11 cellular contexts compared by ENCODE assay signal in genomic region chr12:53596920-53597363, GRCh38.
DNase-seq lines count a peak whose midpoint lies in the region; ATAC-seq and TF ChIP-seq lines count a peak whose summit lies in the region.
"Had no signal": no experiment of that assay in that cellular context is flagged by ENCODE, and none has a peak within 500 bp of the region (broad histone marks: within the 10 kb centered on the region; RNA-seq: fewer than 3 reads in every experiment).

No MANE protein-coding gene starts in this region.

- ATAC-seq in HG02678 (IDR thresholded peaks at IDR 0.05; ENCODE audit: unreplicated experiment), result no peak

- peak overlapping the region; percentile 38 for H3K27ac ChIP-seq in rectal smooth muscle tissue (ENCODE audit: low read depth, low read length)
- no peak overlapping the region for H3K27ac ChIP-seq in MM.1S (ENCODE audit: low read length)

- no peaks in the 10 kb centered on the region for H3K9me2 ChIP-seq in MM.1S (replicated peaks; ENCODE audit: insufficient read depth, low read length)

- no peak overlapping the region for H2AFZ ChIP-seq in MM.1S (ENCODE audit: low read length)

- H3K79me2 ChIP-seq in MM.1S (ENCODE audit: low read length), result no peaks in the 10 kb centered on the region; the same call in 1 of the 2 replicates

- no peaks in the 10 kb centered on the region for H3K27me3 ChIP-seq in adipocyte (replicated peaks; ENCODE audit: control insufficient read depth, insufficient read depth, low read length)
- no peaks in the 10 kb centered on the region for H3K27me3 ChIP-seq in rectal smooth muscle tissue (ENCODE audit: control insufficient read depth, insufficient read depth, low read length)
- H3K27me3 ChIP-seq in MM.1S (replicated peaks; ENCODE audit: insufficient read depth, low read length), result no peaks in the 10 kb centered on the region
- H3K27me3 ChIP-seq: upper lobe of left lung had no signal

- H4K20me1 ChIP-seq in MM.1S (ENCODE audit: insufficient read depth, low read length), result no peaks in the 10 kb centered on the region

- H3K9ac ChIP-seq in adipocyte (ENCODE audit: low read length), result no peak overlapping the region
- no peak overlapping the region for H3K9ac ChIP-seq in rectal smooth muscle tissue (ENCODE audit: low read length)
- no peak overlapping the region for H3K9ac ChIP-seq in MM.1S (ENCODE audit: low read length)

- no peak overlapping the region for H3K4me3 ChIP-seq in adipocyte (ENCODE audit: low read length)
- no peak overlapping the region for H3K4me3 ChIP-seq in foreskin fibroblast (ENCODE audit: low read depth in 1 of 2, low read length in 2 of 2)
- H3K4me3 ChIP-seq in rectal smooth muscle tissue (ENCODE audit: low read length), result no peak overlapping the region
- no peak overlapping the region for H3K4me3 ChIP-seq in MM.1S (ENCODE audit: low read length)
- H3K4me3 ChIP-seq: lower lobe of right lung, upper lobe of left lung had no signal

- no peak for TF ChIP-seq CTCF in foreskin fibroblast (IDR thresholded peaks at IDR 0.05; ENCODE audit: low read depth, low read length)
- TF ChIP-seq CTCF in MM.1S (IDR thresholded peaks at IDR 0.05; ENCODE audit: low read length), result no peak

- H3K36me3 ChIP-seq in adipocyte (ENCODE audit: control insufficient read depth, insufficient read depth, low read length, severe bottlenecking) (peaks cover 8% of the 10 kb centered on the region), rectal smooth muscle tissue (ENCODE audit: control insufficient read depth, insufficient read depth, low read length) (no peaks in the 10 kb centered on the region), MM.1S (replicated peaks; ENCODE audit: insufficient read depth, low read length) (no peaks in the 10 kb centered on the region)
- H3K36me3 ChIP-seq: lower lobe of right lung had no signal

- H3K9me3 ChIP-seq in adipocyte (ENCODE audit: control insufficient read depth, low read length) (no peaks in the 10 kb centered on the region), MM.1S (replicated peaks; ENCODE audit: insufficient read depth, low read length) (no peaks in the 10 kb centered on the region)
- H3K9me3 ChIP-seq: lower lobe of right lung, upper lobe of left lung had no signal

- H3K4me1 ChIP-seq in adipocyte (ENCODE audit: control insufficient read depth, insufficient read depth, low read length), result peaks cover 9% of the 10 kb centered on the region
- peaks cover 22% of the 10 kb centered on the region for H3K4me1 ChIP-seq in rectal smooth muscle tissue (ENCODE audit: control insufficient read depth, insufficient read depth, low read length)
- no peaks in the 10 kb centered on the region for H3K4me1 ChIP-seq in MM.1S (ENCODE audit: low read length)

- H3K4me2 ChIP-seq in MM.1S (ENCODE audit: low read depth, low read length), result no peak overlapping the region

- DNase-seq in EH (ENCODE audit: low read depth), result peak; percentile 77
- peak; percentile 48 for DNase-seq in adipocyte (ENCODE audit: low read depth)
- DNase-seq in foreskin fibroblast, result peak; percentile 29 to 62
- DNase-seq in SIG-M5 (lab: John Stamatoyannopoulos, UW), result no peak
- DNase-seq in MM.1S, result no peak
- DNase-seq in NCI-H526 treated with DMSO at 0.1 percent for 48 hours (lab: John Stamatoyannopoulos, UW), result no peak
- DNase-seq: activated CD8-positive, alpha-beta memory T cell treated with anti-CD3 and anti-CD28 coated beads, Interleukin-2, amount 50 U/mL, for 4 hours; lower lobe of right lung; upper lobe of left lung had no signal

- H3F3A ChIP-seq in MM.1S (ENCODE audit: insufficient read depth, low read length), result no peaks in the 10 kb centered on the region; the same call in 1 of the 2 replicates

Comparison
In these comparisons a context has a peak if more than half of its experiments do, and no peak if none do; other contexts are left out.
1. DNase-seq: peak in EH (single experiment), adipocyte (single experiment) and foreskin fibroblast (2 of 2); none in SIG-M5 (single experiment), MM.1S (single experiment) and NCI-H526 treated with DMSO at 0.1 percent for 48 hours (single experiment).